ENCODE assay signal across 24 cellular contexts in genomic region chr1:19619697-19620384, GRCh38. TPM values are rescaled to one million over a fixed set of nuclear protein-coding genes. Genes with fewer than 3 reads are reported as not detected.
DNase-seq lines count a peak whose midpoint lies in the region; ATAC-seq, FAIRE-seq and TF ChIP-seq lines count a peak whose summit lies in the region.
"Had no signal": no experiment of that assay in that cellular context is flagged by ENCODE, and none has a peak within 500 bp of the region (broad histone marks: within the 10 kb centered on the region; RNA-seq: fewer than 3 reads in every experiment).

No MANE protein-coding gene starts in this region.

- H3K9ac ChIP-seq in IMR-90 (ENCODE audit: low read depth, low read length) = no peak overlapping the region

- H2BK120ac ChIP-seq in IMR-90 (ENCODE audit: low read depth, low read length) = no peak overlapping the region

- WGBS in A549 (ENCODE audit: missing lambda C conversion rate) = 46% methylated on average over 3 of the region's 3 CpGs
- no CpG with 5 or more reads among the region's 3 CpGs for WGBS in IMR-90 (ENCODE audit: extremely low coverage in 2 of 2, insufficient read length in 1 of 2), 2 experiments
- 30% methylated on average over 3 of the region's 3 CpGs for WGBS in esophagus muscularis mucosa

- H3K9me1 ChIP-seq in IMR-90 (ENCODE audit: insufficient read depth, low read length) = 0 out of 2 replicates have a peak, but pooled peaks cover 7% of the 10 kb centered on the region

- TF ChIP-seq EP300 in A549 (IDR thresholded peaks at IDR 0.05) = no peak
- no peak for TF ChIP-seq EP300 in esophagus muscularis mucosa (IDR thresholded peaks at IDR 0.05)

- TF ChIP-seq RAD21 in A549 (conservative IDR thresholded peaks at IDR 0.05 in 1 of 2, IDR thresholded peaks at IDR 0.05 in 1 of 2) (no peak), IMR-90 (IDR thresholded peaks at IDR 0.05; ENCODE audit: low read length) (no peak)

- 0 out of 2 replicates have a peak overlapping the region, but pooled peaks have one; percentile 11 for H3K14ac ChIP-seq in IMR-90 (replicated peaks; ENCODE audit: low read depth, low read length)

- no peak overlapping the region for H2BK20ac ChIP-seq in IMR-90 (ENCODE audit: low read depth, low read length)

- CTCF ChIA-PET in A549 (lab: Yijun Ruan, JAX) (interaction anchor here (2.3 kb wide), 1 partner anchor 32 kb away, joined by 6 read pairs; no protein-coding TSS in a partner anchor), IMR-90 (lab: Yijun Ruan, JAX) (no interaction called here)
- CTCF ChIA-PET in activated CD8-positive, alpha-beta T cell treated with anti-CD3 and anti-CD28 coated beads for 36 hours (lab: Charles Lee) = interaction anchor here (0.9 to 1.7 kb wide), 5 partner anchors 11 to 95 kb away, joined by 3 to 5 read pairs (median 4); no protein-coding TSS in a partner anchor

- H3K79me2 ChIP-seq in osteoblast (ENCODE audit: insufficient read depth, low read length) = peaks cover 48% of the 10 kb centered on the region

- POLR2A ChIA-PET in A549 (lab: Yijun Ruan, JAX) = no interaction called here
- POLR2A ChIA-PET in IMR-90 (lab: Charles Lee; ENCODE audit: unreplicated experiment) = no interaction called here
- POLR2A ChIA-PET in activated CD8-positive, alpha-beta T cell treated with anti-CD3 and anti-CD28 coated beads for 36 hours (lab: Charles Lee) = interaction anchor here (0.6 kb wide), 1 partner anchor 411 kb away, joined by 3 read pairs; no protein-coding TSS in a partner anchor

- no TSS peak for BruUV-seq in IMR-90 (replicated peaks; lab: Mats Ljungman, UMichigan)

- FAIRE-seq in A549 (lab: Jason Lieb, UNC) = no peak
- no peak for FAIRE-seq in frontal cortex (lab: Jason Lieb, UNC)

- H2BK15ac ChIP-seq in IMR-90 (ENCODE audit: low read depth, low read length) = no peak overlapping the region

- H2AK9ac ChIP-seq in IMR-90 (replicated peaks; ENCODE audit: low read depth, low read length, poor library complexity) = no peak overlapping the region

- H3K18ac ChIP-seq in IMR-90 (ENCODE audit: low read depth, low read length) = no peak overlapping the region; the same call in 1 of the 2 replicates

- H4K5ac ChIP-seq in IMR-90 (ENCODE audit: low read depth, low read length) = 0 out of 2 replicates have a peak overlapping the region, but pooled peaks have one; percentile 25

- H3K36me3 ChIP-seq in IMR-90 (ENCODE audit: control insufficient read depth, insufficient read depth, low read length) (peaks cover 7% of the 10 kb centered on the region), esophagus muscularis mucosa (peaks cover 3 to 42% (median 18%) of the 10 kb centered on the region in 4 donors), osteoblast (ENCODE audit: insufficient read depth, low read length) (peaks cover 10% of the 10 kb centered on the region)

- H3K27me3 ChIP-seq in IMR-90 (ENCODE audit: control insufficient read depth, insufficient read depth, low read length) (no peaks in the 10 kb centered on the region), esophagus muscularis mucosa (no peaks in the 10 kb centered on the region), osteoblast (ENCODE audit: insufficient read depth, low read length) (no peaks in the 10 kb centered on the region)
- H3K27me3 ChIP-seq: adrenal gland had no signal

- H3K27me3 Mint-ChIP-seq in activated CD8-positive, alpha-beta T cell treated with anti-CD3 and anti-CD28 coated beads for 36 hours = no peaks in the 10 kb centered on the region
- H3K27me3 Mint-ChIP-seq: activated CD8-positive, alpha-beta memory T cell treated with anti-CD3 and anti-CD28 coated beads, Interleukin-2, amount 10 ng/mL, durations not matched to agents 7 days and 5 days; effector memory CD8-positive, alpha-beta T cell had no signal

- no peak overlapping the region for H3K56ac ChIP-seq in IMR-90 (ENCODE audit: extremely low read depth, insufficient read depth, low read length)

- peaks cover 13% of the 10 kb centered on the region for H3K4me1 Mint-ChIP-seq in activated CD8-positive, alpha-beta T cell treated with anti-CD3 and anti-CD28 coated beads for 36 hours (ENCODE audit: low read depth)
- H3K4me1 Mint-ChIP-seq: CD14-positive monocyte had no signal

- intact Hi-C loops in IMR-90 (cut with micrococcal nuclease) (no loop called here), esophagus muscularis mucosa (cut with DNase I) (no loop called here)
- intact Hi-C loops in activated CD8-positive, alpha-beta T cell treated with anti-CD3 and anti-CD28 coated beads for 36 hours (cut with micrococcal nuclease) = no loop called here

- H4K20me1 ChIP-seq in IMR-90 (ENCODE audit: insufficient read depth, low read length) (peaks cover 23% of the 10 kb centered on the region; the same call in 1 of the 2 replicates), osteoblast (ENCODE audit: insufficient read depth, low read length) (peaks cover 6% of the 10 kb centered on the region)

- H3K79me1 ChIP-seq in IMR-90 (ENCODE audit: low read depth in 1 of 2, low read length in 2 of 2) = peaks cover 37 to 68% of the 10 kb centered on the region in 2 experiments

- dilution Hi-C loops in IMR-90 (cut with HindIII; ENCODE audit: low sequenced_read_pairs, unreplicated experiment) = no loop called here

- 0 out of 3 replicates have a peak overlapping the region, but pooled peaks have one; percentile 7 for H3K4me2 ChIP-seq in A549
- peak overlapping the region; percentile 66; the same call in 1 of the 2 replicates for H3K4me2 ChIP-seq in IMR-90 (ENCODE audit: low read depth, low read length)
- peak overlapping the region; percentile 15 for H3K4me2 ChIP-seq in osteoblast (ENCODE audit: insufficient read depth, low read length)
- H3K4me2 ChIP-seq: smooth muscle cell had no signal

- H2AFZ ChIP-seq in IMR-90 (replicated peaks; ENCODE audit: low read length, poor library complexity) = no peak overlapping the region
- no peak overlapping the region for H2AFZ ChIP-seq in osteoblast (ENCODE audit: low read length)

- no peaks in the 10 kb centered on the region for H3K9me3 Mint-ChIP-seq in activated CD8-positive, alpha-beta T cell treated with anti-CD3 and anti-CD28 coated beads for 36 hours
- H3K9me3 Mint-ChIP-seq: CD14-positive monocyte; effector memory CD8-positive, alpha-beta T cell had no signal

- H4K91ac ChIP-seq in IMR-90 (ENCODE audit: insufficient read depth, low read depth, low read length) = no peak overlapping the region

- H3K23ac ChIP-seq in IMR-90 (ENCODE audit: low read depth, low read length) = no peak overlapping the region

- TF ChIP-seq CTCF in A549 (IDR thresholded peaks at IDR 0.05) = no peak
- no peak for TF ChIP-seq CTCF in IMR-90 (conservative IDR thresholded peaks at IDR 0.05; ENCODE audit: low read depth, low read length)
- no peak for TF ChIP-seq CTCF in esophagus muscularis mucosa (IDR thresholded peaks at IDR 0.05)
- TF ChIP-seq CTCF in osteoblast (IDR thresholded peaks at IDR 0.05; ENCODE audit: extremely low read depth, low read depth, low read length) = no peak
- no peak for TF ChIP-seq CTCF in activated CD8-positive, alpha-beta T cell treated with anti-CD3 and anti-CD28 coated beads for 36 hours (IDR thresholded peaks at IDR 0.05)

- ATAC-seq in A549 (no peak), IMR-90 (ENCODE audit: low read depth) (no peak), GM18870 (IDR thresholded peaks at IDR 0.05; ENCODE audit: unreplicated experiment) (no peak)
- ATAC-seq in activated CD8-positive, alpha-beta T cell treated with anti-CD3 and anti-CD28 coated beads for 36 hours = no peak
- ATAC-seq: activated CD8-positive, alpha-beta memory T cell treated with anti-CD3 and anti-CD28 coated beads, Interleukin-2, amount 10 ng/mL, durations not matched to agents 7 days and 5 days; effector memory CD8-positive, alpha-beta T cell had no signal

- H3K9me3 ChIP-seq in A549 = no peaks in the 10 kb centered on the region
- no peaks in the 10 kb centered on the region for H3K9me3 ChIP-seq in IMR-90 (ENCODE audit: control insufficient read depth, insufficient read depth, low read length)
- no peaks in the 10 kb centered on the region for H3K9me3 ChIP-seq in esophagus muscularis mucosa
- H3K9me3 ChIP-seq in osteoblast (ENCODE audit: low read depth, low read length) = no peaks in the 10 kb centered on the region
- H3K9me3 ChIP-seq: adrenal gland, thoracic aorta had no signal

- H3K27ac ChIP-seq in A549 (no peak overlapping the region; a peak in 1 of 6 replicates), IMR-90 (ENCODE audit: insufficient read depth, low read length) (peak overlapping the region; percentile 46; the same call in 1 of the 2 replicates), esophagus muscularis mucosa (replicated peaks in 1 of 4) (peak overlapping the region; percentile 66 to 74 (median 67)), osteoblast (ENCODE audit: low read depth, low read length) (peak overlapping the region; percentile 14)
- H3K27ac ChIP-seq: adrenal gland, thoracic aorta had no signal

- no peak for DNase-seq in A549 (ENCODE audit: low read depth in 1 of 2, low spot score in 1 of 2)
- no peak for DNase-seq in IMR-90
- DNase-seq in esophagus muscularis mucosa (ENCODE audit: extremely low spot score) = no peak
- no peak for DNase-seq in osteoblast (ENCODE audit: insufficient read length, low spot score, missing footprints)
- DNase-seq in activated CD8-positive, alpha-beta T cell treated with anti-CD3 and anti-CD28 coated beads for 36 hours = no peak
- no peak for DNase-seq in occipital lobe (lab: John Stamatoyannopoulos, UW)
- DNase-seq in frontal cortex (ENCODE audit: low spot score in 2 of 2) = no peak
- DNase-seq: ACHN; activated CD4-positive, CD25-positive, alpha-beta regulatory T cell treated with anti-CD3 and anti-CD28 coated beads, Interleukin-2, amount 50 U/mL, for 72 hours; activated CD8-positive, alpha-beta memory T cell treated with anti-CD3 and anti-CD28 coated beads, Interleukin-2, amount 10 ng/mL, durations not matched to agents 7 days and 5 days; adrenal gland; DMS79 treated with DMSO at 0.1 percent for 48 hours; effector memory CD8-positive, alpha-beta T cell; hippocampal formation; MM.1S; NCI-H1694 treated with DMSO at 0.1 percent for 48 hours; NCI-H226; T-helper 2 cell had no signal

- in situ Hi-C loops in IMR-90 (cut with MboI; ENCODE audit: low sequenced_read_pairs) = no loop called here

- H3K36me3 Mint-ChIP-seq in activated CD8-positive, alpha-beta T cell treated with anti-CD3 and anti-CD28 coated beads for 36 hours (ENCODE audit: low read depth) = peaks cover 16% of the 10 kb centered on the region

- H2BK5ac ChIP-seq in IMR-90 (ENCODE audit: low read depth, low read length, poor library complexity, severe bottlenecking) = no peak overlapping the region

- H3K4me3 ChIP-seq in A549 (no peak overlapping the region), IMR-90 (ENCODE audit: insufficient read depth, low read depth, low read length) (no peak overlapping the region), esophagus muscularis mucosa (no peak overlapping the region), osteoblast (ENCODE audit: insufficient read depth, low read length) (no peak overlapping the region)
- H3K4me3 ChIP-seq: adrenal gland, smooth muscle cell, thoracic aorta had no signal

- H2AK5ac ChIP-seq in IMR-90 (ENCODE audit: low read depth, low read length) = no peak overlapping the region

- TF ChIP-seq POLR2A in A549 (IDR thresholded peaks at IDR 0.05; ENCODE audit: low read length) (no peak), IMR-90 (IDR thresholded peaks at IDR 0.05; ENCODE audit: low read depth, low read length) (no peak), esophagus muscularis mucosa (IDR thresholded peaks at IDR 0.05; ENCODE audit: low read depth) (no peak)

- no peak overlapping the region for H4K8ac ChIP-seq in IMR-90 (ENCODE audit: low read depth in 2 of 2, low read length in 2 of 2)

- H3K4me3 Mint-ChIP-seq in activated CD8-positive, alpha-beta T cell treated with anti-CD3 and anti-CD28 coated beads for 36 hours = no peak overlapping the region
- H3K4me3 Mint-ChIP-seq: activated CD8-positive, alpha-beta memory T cell treated with anti-CD3 and anti-CD28 coated beads, Interleukin-2, amount 10 ng/mL, durations not matched to agents 7 days and 5 days; CD14-positive monocyte; effector memory CD8-positive, alpha-beta T cell had no signal

- H3K4ac ChIP-seq in IMR-90 (ENCODE audit: low read depth, low read length) = no peak overlapping the region

- H3K27ac Mint-ChIP-seq in activated CD8-positive, alpha-beta T cell treated with anti-CD3 and anti-CD28 coated beads for 36 hours = no peak overlapping the region
- H3K27ac Mint-ChIP-seq: activated CD8-positive, alpha-beta memory T cell treated with anti-CD3 and anti-CD28 coated beads, Interleukin-2, amount 10 ng/mL, durations not matched to agents 7 days and 5 days; CD14-positive monocyte had no signal

- H3K4me1 ChIP-seq in A549 (peaks cover 31% of the 10 kb centered on the region), IMR-90 (ENCODE audit: control insufficient read depth, insufficient read depth, low read length) (peaks cover 23% of the 10 kb centered on the region), esophagus muscularis mucosa (peaks cover 38 to 95% (median 85%) of the 10 kb centered on the region in 4 donors), osteoblast (ENCODE audit: insufficient read depth, low read length) (peaks cover 60% of the 10 kb centered on the region)

RNA-seq across cellular contexts. Expression of gene NBL1, which starts 24.3 kb away (rescaled TPM):
- polyA plus RNA-seq in A549 (2011; rRNA removed) = 19.0 and 23.0 TPM in 2 replicates
- 29.4 and 38.9 TPM in 2 replicates for polyA plus RNA-seq in A549 (2012; cell fraction: cytosol; rRNA removed)
- 30.4 and 33.3 TPM in 2 replicates for polyA plus RNA-seq in A549 (2012; cell fraction: nucleus; rRNA removed)
- polyA plus RNA-seq in A549 (2017; fragmentation: RNase III; extraction: RNeasy Plus Mini Kit Qiagen cat#74134 plus additional on column Dnase treatment) = 16.3 to 19.9 TPM (median 16.3 TPM) in 3 replicates
- polyA minus RNA-seq in A549 (2011; rRNA and poly(A)+ RNA removed) = 24.7 and 43.2 TPM in 2 replicates
- total RNA-seq in IMR-90 (2012; rRNA removed) = 12.5 and 14.0 TPM in 2 replicates
- 54.2 and 62.7 TPM in 2 replicates for polyA plus RNA-seq in IMR-90 (2012; rRNA removed)
- 30.4 and 44.0 TPM in 2 replicates for polyA plus RNA-seq in IMR-90 (2012; cell fraction: cytosol; rRNA removed)
- 13.3 and 30.2 TPM in 2 replicates for polyA plus RNA-seq in IMR-90 (2012; cell fraction: nucleus; rRNA removed; ENCODE audit: low replicate concordance)
- total RNA-seq in esophagus muscularis mucosa = 100 to 1,000 TPM; 194 to 469 (median 307) TPM
- total RNA-seq in osteoblast = 88.7 and 114 TPM in 2 replicates
- 10 to 100 TPM; 27.0 to 27.6 TPM for total RNA-seq in activated CD8-positive, alpha-beta T cell treated with anti-CD3 and anti-CD28 coated beads for 36 hours
- 29.2 TPM for total RNA-seq in occipital lobe
- total RNA-seq in frontal cortex = 33.0 TPM
- polyA plus RNA-seq: CD14-positive monocyte had no signal

RNA-seq across cellular contexts. Expression of gene HTR6, which starts 44.8 kb away (rescaled TPM):
- polyA plus RNA-seq in A549 (2011; rRNA removed) (0.04 TPM in 1 of 2 replicates, not detected in the other), A549 (2017; fragmentation: RNase III; extraction: RNeasy Plus Mini Kit Qiagen cat#74134 plus additional on column Dnase treatment) (0.13 to 0.30 TPM (median 0.21 TPM) in 3 replicates), IMR-90 (2012; rRNA removed) (not detected in 2 replicates)
- polyA plus RNA-seq in A549 (2012; cell fraction: cytosol; rRNA removed) = 0.09 TPM in 2 replicates
- 0.05 and 0.25 TPM in 2 replicates for polyA plus RNA-seq in A549 (2012; cell fraction: nucleus; rRNA removed)
- polyA minus RNA-seq in A549 (2011; rRNA and poly(A)+ RNA removed) = not detected in 2 replicates
- total RNA-seq in IMR-90 (2012; rRNA removed) (not detected in 2 replicates), esophagus muscularis mucosa (not detected), osteoblast (under 0.01 TPM in 1 of 2 replicates, not detected in the other), occipital lobe (0.16 TPM), frontal cortex (0.41 TPM)
- not detected in 2 replicates for polyA plus RNA-seq in IMR-90 (2012; cell fraction: cytosol; rRNA removed)
- 0.08 TPM in 1 of 2 replicates, not detected in the other for polyA plus RNA-seq in IMR-90 (2012; cell fraction: nucleus; rRNA removed; ENCODE audit: low replicate concordance)
- not detected for total RNA-seq in activated CD8-positive, alpha-beta T cell treated with anti-CD3 and anti-CD28 coated beads for 36 hours
- total RNA-seq: activated CD8-positive, alpha-beta memory T cell treated with anti-CD3 and anti-CD28 coated beads, Interleukin-2, amount 10 ng/mL, durations not matched to agents 7 days and 5 days; adrenal gland; HT1080; Right ventricle myocardium inferior; smooth muscle cell had no signal
- polyA plus RNA-seq: adrenal gland, CD14-positive monocyte, smooth muscle cell had no signal

Comparison
In these comparisons a context has a peak if more than half of its experiments do, and no peak if none do; other contexts are left out.
1. H3K27ac ChIP-seq: peak in IMR-90 (single experiment), esophagus muscularis mucosa (4 of 4) and osteoblast (single experiment); none in A549 (0 of 2).
2. H3K4me2 ChIP-seq: peak in every context shown above with its lines; median percentile 66 in IMR-90; 15 in osteoblast; 7 in A549.